Comparison of ENCODE assay signal across 1 cellular context in the genomic region with DNA sequence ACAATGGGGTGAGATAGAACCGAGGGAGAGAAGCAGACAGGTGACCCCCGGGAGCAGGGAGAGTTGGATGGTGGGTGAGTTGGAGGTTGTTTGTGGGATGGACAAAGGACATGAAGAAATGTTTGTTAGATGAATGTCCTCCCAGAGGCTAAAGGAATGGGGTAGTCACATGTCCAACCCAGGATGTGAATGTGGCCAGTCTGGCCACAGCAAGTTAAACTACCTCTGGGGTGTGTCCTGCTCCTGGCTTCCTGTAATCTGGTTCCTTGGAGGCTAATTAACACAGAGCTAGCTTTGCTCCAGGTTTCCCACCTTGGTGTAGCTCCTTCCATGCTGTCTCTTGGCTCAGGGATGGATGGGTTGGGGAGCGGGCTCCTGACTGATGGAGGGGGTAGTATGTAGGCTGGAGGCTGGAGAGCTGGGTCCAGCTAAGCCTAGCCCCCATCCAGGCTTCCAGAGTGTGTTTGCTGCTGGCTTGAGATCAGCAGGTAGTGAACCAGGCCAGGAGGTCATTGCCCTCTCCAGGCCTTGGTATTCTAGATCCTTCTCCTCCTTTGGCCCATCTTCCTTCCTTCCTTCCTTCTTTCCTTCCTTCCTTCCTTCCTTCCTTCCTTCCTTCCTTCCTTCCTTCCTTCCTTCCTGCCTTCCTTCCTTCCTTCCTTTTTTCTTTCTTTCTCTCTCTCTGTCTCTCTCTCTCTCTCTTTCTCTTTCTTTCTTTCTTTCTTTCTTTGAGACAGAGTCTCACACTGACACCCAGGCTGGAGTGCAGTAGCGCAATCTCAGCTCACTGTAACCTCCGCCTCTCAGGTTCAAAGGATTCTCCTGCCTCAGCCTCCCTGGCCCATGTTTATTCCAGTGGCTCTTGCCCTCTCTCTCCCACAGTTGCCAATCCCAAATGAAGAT.
TF ChIP-seq lines count a peak whose summit lies in the region.

No MANE protein-coding gene starts in this region.

TF ChIP-seq in GM23338, 12 proteins besides CTCF, POLR2A, EP300 and RAD21:
- TF ChIP-seq EZH2 (IDR thresholded peaks at IDR 0.05; ENCODE audit: low read depth, unreplicated experiment): no peak
- TF ChIP-seq JUNB (IDR thresholded peaks at IDR 0.05; ENCODE audit: unreplicated experiment): no peak
- TF ChIP-seq ETS1 (IDR thresholded peaks at IDR 0.05): no peak
- TF ChIP-seq, protein P1, sequence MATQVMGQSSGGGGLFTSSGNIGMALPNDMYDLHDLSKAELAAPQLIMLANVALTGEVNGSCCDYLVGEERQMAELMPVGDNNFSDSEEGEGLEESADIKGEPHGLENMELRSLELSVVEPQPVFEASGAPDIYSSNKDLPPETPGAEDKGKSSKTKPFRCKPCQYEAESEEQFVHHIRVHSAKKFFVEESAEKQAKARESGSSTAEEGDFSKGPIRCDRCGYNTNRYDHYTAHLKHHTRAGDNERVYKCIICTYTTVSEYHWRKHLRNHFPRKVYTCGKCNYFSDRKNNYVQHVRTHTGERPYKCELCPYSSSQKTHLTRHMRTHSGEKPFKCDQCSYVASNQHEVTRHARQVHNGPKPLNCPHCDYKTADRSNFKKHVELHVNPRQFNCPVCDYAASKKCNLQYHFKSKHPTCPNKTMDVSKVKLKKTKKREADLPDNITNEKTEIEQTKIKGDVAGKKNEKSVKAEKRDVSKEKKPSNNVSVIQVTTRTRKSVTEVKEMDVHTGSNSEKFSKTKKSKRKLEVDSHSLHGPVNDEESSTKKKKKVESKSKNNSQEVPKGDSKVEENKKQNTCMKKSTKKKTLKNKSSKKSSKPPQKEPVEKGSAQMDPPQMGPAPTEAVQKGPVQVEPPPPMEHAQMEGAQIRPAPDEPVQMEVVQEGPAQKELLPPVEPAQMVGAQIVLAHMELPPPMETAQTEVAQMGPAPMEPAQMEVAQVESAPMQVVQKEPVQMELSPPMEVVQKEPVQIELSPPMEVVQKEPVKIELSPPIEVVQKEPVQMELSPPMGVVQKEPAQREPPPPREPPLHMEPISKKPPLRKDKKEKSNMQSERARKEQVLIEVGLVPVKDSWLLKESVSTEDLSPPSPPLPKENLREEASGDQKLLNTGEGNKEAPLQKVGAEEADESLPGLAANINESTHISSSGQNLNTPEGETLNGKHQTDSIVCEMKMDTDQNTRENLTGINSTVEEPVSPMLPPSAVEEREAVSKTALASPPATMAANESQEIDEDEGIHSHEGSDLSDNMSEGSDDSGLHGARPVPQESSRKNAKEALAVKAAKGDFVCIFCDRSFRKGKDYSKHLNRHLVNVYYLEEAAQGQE (IDR thresholded peaks at IDR 0.05; ENCODE audit: unreplicated experiment): no peak
- no peak for TF ChIP-seq NANOG (IDR thresholded peaks at IDR 0.05; ENCODE audit: borderline replicate concordance)
- TF ChIP-seq STAT1 (IDR thresholded peaks at IDR 0.05; ENCODE audit: unreplicated experiment): no peak
- no peak for TF ChIP-seq POLR2AphosphoS5 (IDR thresholded peaks at IDR 0.05; ENCODE audit: low read depth)
- TF ChIP-seq EZH2phosphoT487 (IDR thresholded peaks at IDR 0.05; ENCODE audit: unreplicated experiment): no peak
- TF ChIP-seq ZNF331 (CRISPR knock-in tag; IDR thresholded peaks at IDR 0.05; ENCODE audit: low read depth): no peak
- TF ChIP-seq ZNF114 (CRISPR knock-in tag; IDR thresholded peaks at IDR 0.05): no peak
- TF ChIP-seq, protein P2, sequence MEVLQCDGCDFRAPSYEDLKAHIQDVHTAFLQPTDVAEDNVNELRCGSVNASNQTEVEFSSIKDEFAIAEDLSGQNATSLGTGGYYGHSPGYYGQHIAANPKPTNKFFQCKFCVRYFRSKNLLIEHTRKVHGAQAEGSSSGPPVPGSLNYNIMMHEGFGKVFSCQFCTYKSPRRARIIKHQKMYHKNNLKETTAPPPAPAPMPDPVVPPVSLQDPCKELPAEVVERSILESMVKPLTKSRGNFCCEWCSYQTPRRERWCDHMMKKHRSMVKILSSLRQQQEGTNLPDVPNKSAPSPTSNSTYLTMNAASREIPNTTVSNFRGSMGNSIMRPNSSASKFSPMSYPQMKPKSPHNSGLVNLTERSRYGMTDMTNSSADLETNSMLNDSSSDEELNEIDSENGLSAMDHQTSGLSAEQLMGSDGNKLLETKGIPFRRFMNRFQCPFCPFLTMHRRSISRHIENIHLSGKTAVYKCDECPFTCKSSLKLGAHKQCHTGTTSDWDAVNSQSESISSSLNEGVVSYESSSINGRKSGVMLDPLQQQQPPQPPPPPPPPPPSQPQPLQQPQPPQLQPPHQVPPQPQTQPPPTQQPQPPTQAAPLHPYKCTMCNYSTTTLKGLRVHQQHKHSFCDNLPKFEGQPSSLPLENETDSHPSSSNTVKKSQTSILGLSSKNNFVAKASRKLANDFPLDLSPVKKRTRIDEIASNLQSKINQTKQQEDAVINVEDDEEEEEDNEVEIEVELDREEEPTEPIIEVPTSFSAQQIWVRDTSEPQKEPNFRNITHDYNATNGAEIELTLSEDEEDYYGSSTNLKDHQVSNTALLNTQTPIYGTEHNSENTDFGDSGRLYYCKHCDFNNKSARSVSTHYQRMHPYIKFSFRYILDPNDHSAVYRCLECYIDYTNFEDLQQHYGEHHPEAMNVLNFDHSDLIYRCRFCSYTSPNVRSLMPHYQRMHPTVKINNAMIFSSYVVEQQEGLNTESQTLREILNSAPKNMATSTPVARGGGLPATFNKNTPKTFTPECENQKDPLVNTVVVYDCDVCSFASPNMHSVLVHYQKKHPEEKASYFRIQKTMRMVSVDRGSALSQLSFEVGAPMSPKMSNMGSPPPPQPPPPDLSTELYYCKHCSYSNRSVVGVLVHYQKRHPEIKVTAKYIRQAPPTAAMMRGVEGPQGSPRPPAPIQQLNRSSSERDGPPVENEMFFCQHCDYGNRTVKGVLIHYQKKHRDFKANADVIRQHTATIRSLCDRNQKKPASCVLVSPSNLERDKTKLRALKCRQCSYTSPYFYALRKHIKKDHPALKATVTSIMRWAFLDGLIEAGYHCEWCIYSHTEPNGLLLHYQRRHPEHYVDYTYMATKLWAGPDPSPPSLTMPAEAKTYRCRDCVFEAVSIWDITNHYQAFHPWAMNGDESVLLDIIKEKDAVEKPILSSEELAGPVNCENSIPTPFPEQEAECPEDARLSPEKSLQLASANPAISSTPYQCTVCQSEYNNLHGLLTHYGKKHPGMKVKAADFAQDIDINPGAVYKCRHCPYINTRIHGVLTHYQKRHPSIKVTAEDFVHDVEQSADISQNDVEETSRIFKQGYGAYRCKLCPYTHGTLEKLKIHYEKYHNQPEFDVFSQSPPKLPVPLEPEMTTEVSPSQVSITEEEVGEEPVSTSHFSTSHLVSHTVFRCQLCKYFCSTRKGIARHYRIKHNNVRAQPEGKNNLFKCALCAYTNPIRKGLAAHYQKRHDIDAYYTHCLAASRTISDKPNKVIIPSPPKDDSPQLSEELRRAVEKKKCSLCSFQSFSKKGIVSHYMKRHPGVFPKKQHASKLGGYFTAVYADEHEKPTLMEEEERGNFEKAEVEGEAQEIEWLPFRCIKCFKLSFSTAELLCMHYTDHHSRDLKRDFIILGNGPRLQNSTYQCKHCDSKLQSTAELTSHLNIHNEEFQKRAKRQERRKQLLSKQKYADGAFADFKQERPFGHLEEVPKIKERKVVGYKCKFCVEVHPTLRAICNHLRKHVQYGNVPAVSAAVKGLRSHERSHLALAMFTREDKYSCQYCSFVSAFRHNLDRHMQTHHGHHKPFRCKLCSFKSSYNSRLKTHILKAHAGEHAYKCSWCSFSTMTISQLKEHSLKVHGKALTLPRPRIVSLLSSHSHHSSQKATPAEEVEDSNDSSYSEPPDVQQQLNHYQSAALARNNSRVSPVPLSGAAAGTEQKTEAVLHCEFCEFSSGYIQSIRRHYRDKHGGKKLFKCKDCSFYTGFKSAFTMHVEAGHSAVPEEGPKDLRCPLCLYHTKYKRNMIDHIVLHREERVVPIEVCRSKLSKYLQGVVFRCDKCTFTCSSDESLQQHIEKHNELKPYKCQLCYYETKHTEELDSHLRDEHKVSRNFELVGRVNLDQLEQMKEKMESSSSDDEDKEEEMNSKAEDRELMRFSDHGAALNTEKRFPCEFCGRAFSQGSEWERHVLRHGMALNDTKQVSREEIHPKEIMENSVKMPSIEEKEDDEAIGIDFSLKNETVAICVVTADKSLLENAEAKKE (CRISPR knock-in tag; IDR thresholded peaks at IDR 0.05): no peak
- TF ChIP-seq CREB1 (CRISPR knock-in tag; IDR thresholded peaks at IDR 0.05; ENCODE audit: low read depth): no peak
